ENCODE assay signal across 8 cellular contexts in the genomic region with DNA sequence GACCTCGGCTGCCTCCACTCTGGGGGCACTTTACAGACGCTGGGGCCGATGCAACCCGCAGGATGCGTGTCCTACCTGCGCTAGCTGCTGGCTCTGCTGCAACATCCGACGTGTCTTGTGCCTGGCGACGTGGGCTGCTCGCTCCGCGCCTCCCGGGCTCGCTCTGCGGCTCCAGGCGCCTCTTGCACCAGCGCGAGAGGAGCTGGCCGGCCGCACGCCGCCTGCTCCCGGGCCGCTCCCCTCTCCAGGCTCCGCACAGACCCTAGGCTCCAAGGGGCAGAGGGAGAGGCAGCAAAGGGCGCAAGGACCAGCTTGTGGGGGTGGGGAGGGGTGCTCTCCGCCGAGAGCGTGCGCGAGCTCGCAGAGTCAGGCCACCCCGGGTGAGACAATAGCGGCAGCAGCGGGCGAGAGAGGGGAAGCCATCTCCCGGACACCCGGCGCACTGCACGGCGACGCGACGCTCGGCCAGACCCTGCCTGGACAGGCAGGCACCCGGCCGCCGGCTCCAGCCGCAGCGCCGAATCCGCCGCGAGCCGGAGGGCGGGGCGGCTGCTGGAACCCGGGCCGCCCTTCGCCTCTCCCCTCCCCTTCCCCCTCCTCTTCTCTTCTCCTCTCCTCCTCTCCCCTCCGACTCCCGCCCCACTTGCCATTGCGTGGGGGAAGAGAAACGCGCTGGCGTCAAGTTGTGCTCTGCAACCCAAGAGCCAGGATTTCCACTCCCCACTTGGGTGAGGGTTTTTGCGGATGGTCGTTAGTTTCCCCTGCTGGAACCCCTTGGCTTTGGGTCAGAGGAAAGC. TPM values are rescaled to one million over a fixed set of nuclear protein-coding genes. Genes with fewer than 3 reads are reported as not detected.
A peak's percentile ranks its signal among the peaks of the same experiment; 100 is the strongest.
DNase-seq lines count a peak whose midpoint lies in the region; ATAC-seq and TF ChIP-seq lines count a peak whose summit lies in the region.

A gene with protein sequence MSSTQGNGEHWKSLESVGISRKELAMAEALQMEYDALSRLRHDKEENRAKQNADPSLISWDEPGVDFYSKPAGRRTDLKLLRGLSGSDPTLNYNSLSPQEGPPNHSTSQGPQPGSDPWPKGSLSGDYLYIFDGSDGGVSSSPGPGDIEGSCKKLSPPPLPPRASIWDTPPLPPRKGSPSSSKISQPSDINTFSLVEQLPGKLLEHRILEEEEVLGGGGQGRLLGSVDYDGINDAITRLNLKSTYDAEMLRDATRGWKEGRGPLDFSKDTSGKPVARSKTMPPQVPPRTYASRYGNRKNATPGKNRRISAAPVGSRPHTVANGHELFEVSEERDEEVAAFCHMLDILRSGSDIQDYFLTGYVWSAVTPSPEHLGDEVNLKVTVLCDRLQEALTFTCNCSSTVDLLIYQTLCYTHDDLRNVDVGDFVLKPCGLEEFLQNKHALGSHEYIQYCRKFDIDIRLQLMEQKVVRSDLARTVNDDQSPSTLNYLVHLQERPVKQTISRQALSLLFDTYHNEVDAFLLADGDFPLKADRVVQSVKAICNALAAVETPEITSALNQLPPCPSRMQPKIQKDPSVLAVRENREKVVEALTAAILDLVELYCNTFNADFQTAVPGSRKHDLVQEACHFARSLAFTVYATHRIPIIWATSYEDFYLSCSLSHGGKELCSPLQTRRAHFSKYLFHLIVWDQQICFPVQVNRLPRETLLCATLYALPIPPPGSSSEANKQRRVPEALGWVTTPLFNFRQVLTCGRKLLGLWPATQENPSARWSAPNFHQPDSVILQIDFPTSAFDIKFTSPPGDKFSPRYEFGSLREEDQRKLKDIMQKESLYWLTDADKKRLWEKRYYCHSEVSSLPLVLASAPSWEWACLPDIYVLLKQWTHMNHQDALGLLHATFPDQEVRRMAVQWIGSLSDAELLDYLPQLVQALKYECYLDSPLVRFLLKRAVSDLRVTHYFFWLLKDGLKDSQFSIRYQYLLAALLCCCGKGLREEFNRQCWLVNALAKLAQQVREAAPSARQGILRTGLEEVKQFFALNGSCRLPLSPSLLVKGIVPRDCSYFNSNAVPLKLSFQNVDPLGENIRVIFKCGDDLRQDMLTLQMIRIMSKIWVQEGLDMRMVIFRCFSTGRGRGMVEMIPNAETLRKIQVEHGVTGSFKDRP (N-terminal part only) (minus strand): TSS at position 525 of the 797 bp plus-strand sequence. CDS start 25,003 bp downstream, outside the sequence.

- H3K4me1 ChIP-seq in Peyer's patch, result peaks cover 4 to 28% (median 7%) of the 10 kb centered on the region in 4 donors
- H3K4me1 ChIP-seq in fibroblast of lung (ENCODE audit: control insufficient read depth, extremely low read depth, insufficient read depth, low read length), result peaks cover 3% of the 10 kb centered on the region
- peaks cover 18 to 50% (median 35%) of the 10 kb centered on the region in 4 donors for H3K4me1 ChIP-seq in stomach

- H3K36me3 Mint-ChIP-seq in activated T-helper 17 cell treated with anti-CD3 and anti-CD28 coated beads, Interleukin-2, amount 50 U/mL, for 72 hours (ENCODE audit: low read depth), result peaks cover 26% of the 10 kb centered on the region
- H3K36me3 Mint-ChIP-seq in naive thymus-derived CD8-positive, alpha-beta T cell, result peaks cover 0 to 9% (median 0%) of the 10 kb centered on the region in 3 donors

- POLR2A ChIA-PET in naive thymus-derived CD8-positive, alpha-beta T cell (lab: Charles Lee), result interaction anchor here (0.6 to 5.9 kb wide), 24 partner anchors 9 to 669 kb away, joined by 3 to 85 read pairs (median 6); a partner anchor contains a TSS

- TF ChIP-seq CTCF in Peyer's patch (IDR thresholded peaks at IDR 0.05), result peak in 5 of 6 experiments; percentile 35 to 80 (median 77)
- peak; percentile 18 to 23 for TF ChIP-seq CTCF in fibroblast of lung (conservative IDR thresholded peaks at IDR 0.05 in 1 of 2, IDR thresholded peaks at IDR 0.05 in 1 of 2; ENCODE audit: low read depth in 1 of 2, low read length in 2 of 2)
- peak in 5 of 7 experiments; percentile 31 to 60 (median 47) for TF ChIP-seq CTCF in stomach (IDR thresholded peaks at IDR 0.05)

- no peaks in the 10 kb centered on the region for H3K27me3 Mint-ChIP-seq in activated T-helper 17 cell treated with anti-CD3 and anti-CD28 coated beads, Interleukin-2, amount 50 U/mL, for 72 hours
- no peaks in the 10 kb centered on the region for H3K27me3 Mint-ChIP-seq in naive thymus-derived CD8-positive, alpha-beta T cell

- no peaks in the 10 kb centered on the region for H3K79me2 ChIP-seq in fibroblast of lung (ENCODE audit: control insufficient read depth, insufficient read depth, low read length)

- peak within 1 kb of the TSS; percentile 93 for H3K4me2 ChIP-seq in fibroblast of lung (ENCODE audit: extremely low read depth, insufficient read depth, low read length)

- peak within 1 kb of the TSS; percentile 46 for H3K9ac ChIP-seq in fibroblast of lung (ENCODE audit: insufficient read depth, low read length)

- H3K27ac ChIP-seq in Peyer's patch (peak within 1 kb of the TSS; percentile 89 to 97 (median 94)), fibroblast of lung (ENCODE audit: insufficient read depth, low read length) (peak within 1 kb of the TSS; percentile 38), stomach (peak within 1 kb of the TSS; percentile 88 to 99 (median 96))

- H3K9me3 Mint-ChIP-seq in activated T-helper 17 cell treated with anti-CD3 and anti-CD28 coated beads, Interleukin-2, amount 50 U/mL, for 72 hours, result no peaks in the 10 kb centered on the region
- no peaks in the 10 kb centered on the region for H3K9me3 Mint-ChIP-seq in naive thymus-derived CD8-positive, alpha-beta T cell

- H3K27me3 ChIP-seq in Peyer's patch (no peaks in the 10 kb centered on the region), fibroblast of lung (ENCODE audit: control insufficient read depth, insufficient read depth, low read length) (peaks cover 40% of the 10 kb centered on the region), stomach (no peaks in the 10 kb centered on the region)

- TF ChIP-seq EP300 in stomach (IDR thresholded peaks at IDR 0.05), result no peak

- DNase-seq in EL (peak; percentile 84), KG1 (lab: John Stamatoyannopoulos, UW) (peak; percentile 79), Peyer's patch (peak; percentile 76 to 92 (median 91)), fibroblast of lung (ENCODE audit: low read depth in 2 of 2) (peak; percentile 69 to 78), stomach (peak; percentile 84)
- DNase-seq in naive thymus-derived CD8-positive, alpha-beta T cell, result peak; percentile 53 to 82 (median 66)

- H3K4me3 Mint-ChIP-seq in activated T-helper 17 cell treated with anti-CD3 and anti-CD28 coated beads, Interleukin-2, amount 50 U/mL, for 72 hours, result peak within 1 kb of the TSS; percentile 91
- H3K4me3 Mint-ChIP-seq in naive thymus-derived CD8-positive, alpha-beta T cell, result peak within 1 kb of the TSS; percentile 91 to 97 (median 94)

- H3K4me3 ChIP-seq in Peyer's patch (peak within 1 kb of the TSS; percentile 60 to 87 (median 73)), fibroblast of lung (replicated peaks in 1 of 4; ENCODE audit: control extremely low read depth in 1 of 4, insufficient read depth in 1 of 4, low read depth in 3 of 4, low read length in 4 of 4) (peak within 1 kb of the TSS; percentile 78 to 82 (median 79)), stomach (peak within 1 kb of the TSS; percentile 63 to 82 (median 72))

- 0 to 1% (median 0%) methylated on average over 36 to 69 of the region's 69 CpGs for WGBS in stomach, 5 donors

- H3K36me3 ChIP-seq in Peyer's patch (no peaks in the 10 kb centered on the region), fibroblast of lung (ENCODE audit: control insufficient read depth, insufficient read depth, low read length) (no peaks in the 10 kb centered on the region), stomach (peaks cover 0 to 9% (median 4%) of the 10 kb centered on the region in 4 donors)

- peak within 1 kb of the TSS; percentile 95 for H2AFZ ChIP-seq in fibroblast of lung (ENCODE audit: low read length)

- no peaks in the 10 kb centered on the region for H4K20me1 ChIP-seq in fibroblast of lung (ENCODE audit: control insufficient read depth, extremely low read depth, insufficient read depth, low read length)

- H3K4me1 Mint-ChIP-seq in activated T-helper 17 cell treated with anti-CD3 and anti-CD28 coated beads, Interleukin-2, amount 50 U/mL, for 72 hours, result peaks cover 33% of the 10 kb centered on the region
- peaks cover 33 to 75% (median 67%) of the 10 kb centered on the region in 4 donors for H3K4me1 Mint-ChIP-seq in naive thymus-derived CD8-positive, alpha-beta T cell

- ATAC-seq in GM21723 (IDR thresholded peaks at IDR 0.05; ENCODE audit: unreplicated experiment), result peak; percentile 74
- ATAC-seq in activated T-helper 17 cell treated with anti-CD3 and anti-CD28 coated beads, Interleukin-2, amount 50 U/mL, for 72 hours (replicated peaks), result peak; percentile 81
- peak; percentile 75 to 76 for ATAC-seq in naive thymus-derived CD8-positive, alpha-beta T cell

- intact Hi-C loops in stomach (cut with DNase I; ENCODE audit: low total_unique reads), result loop anchor here (5.0 kb wide), 1 partner anchor 42 kb away; no protein-coding TSS in a partner anchor

- H3K9me3 ChIP-seq in Peyer's patch (no peaks in the 10 kb centered on the region), fibroblast of lung (ENCODE audit: control insufficient read depth, insufficient read depth, low read depth, low read length) (no peaks in the 10 kb centered on the region), stomach (no peaks in the 10 kb centered on the region)

- TF ChIP-seq POLR2A in Peyer's patch (IDR thresholded peaks at IDR 0.05), result peak; percentile 65 to 86
- TF ChIP-seq POLR2A in stomach (IDR thresholded peaks at IDR 0.05), result peak in 1 of 4 donors; percentile 4

- peak within 1 kb of the TSS; percentile 89 for H3K27ac Mint-ChIP-seq in activated T-helper 17 cell treated with anti-CD3 and anti-CD28 coated beads, Interleukin-2, amount 50 U/mL, for 72 hours
- peak within 1 kb of the TSS; percentile 92 to 98 (median 95) for H3K27ac Mint-ChIP-seq in naive thymus-derived CD8-positive, alpha-beta T cell

RNA-seq across cellular contexts. Expression of the gene that starts here (rescaled TPM):
- total RNA-seq in Peyer's patch, result 100 to 1,000 TPM in 3 of 4 donors, 10 to 100 TPM in 1; 68.5 to 162 (median 134) TPM
- total RNA-seq in activated T-helper 17 cell treated with anti-CD3 and anti-CD28 coated beads, Interleukin-2, amount 50 U/mL, for 72 hours, result 10 to 100 TPM; 31.0 to 67.6 TPM
- total RNA-seq in fibroblast of lung, result 1.0 and 2.5 TPM in 2 replicates
- 1.4 and 2.4 TPM in 2 replicates for polyA plus RNA-seq in fibroblast of lung
- polyA plus RNA-seq in fibroblast of lung (2012), result 0.63 and 1.5 TPM in 2 replicates
- 5.3 and 10.8 TPM in 2 replicates for polyA minus RNA-seq in fibroblast of lung (ENCODE audit: low replicate concordance)
- 10 to 100 TPM; 39.5 to 40.1 TPM for total RNA-seq in naive thymus-derived CD8-positive, alpha-beta T cell
- polyA plus RNA-seq in naive thymus-derived CD8-positive, alpha-beta T cell, result 1 to 10 TPM; 1.3 to 2.6 (median 1.8) TPM
- total RNA-seq in stomach, result 100 to 1,000 TPM in 2 of 5 donors, 10 to 100 TPM in 3; 16.1 to 129 (median 65.3) TPM
- polyA plus RNA-seq in stomach, result 1 to 10 TPM; 4.1 to 5.5 (median 5.0) TPM

Comparison
In these comparisons a context has a peak if more than half of its experiments do, and no peak if none do; other contexts are left out.
1. Peak in every context shown above with its lines: DNase-seq, ATAC-seq, H3K4me3 ChIP-seq and H3K27ac ChIP-seq.
2. H3K27ac ChIP-seq: peak in every context shown above with its lines; median percentile 96 in stomach; 94 in Peyer's patch; 38 in fibroblast of lung.
3. CTCF ChIP-seq: peak in every context shown above with its lines; median percentile 77 in Peyer's patch; 47 in stomach; 20 in fibroblast of lung.